8 cellular contexts compared by ENCODE assay signal in the genomic region with DNA sequence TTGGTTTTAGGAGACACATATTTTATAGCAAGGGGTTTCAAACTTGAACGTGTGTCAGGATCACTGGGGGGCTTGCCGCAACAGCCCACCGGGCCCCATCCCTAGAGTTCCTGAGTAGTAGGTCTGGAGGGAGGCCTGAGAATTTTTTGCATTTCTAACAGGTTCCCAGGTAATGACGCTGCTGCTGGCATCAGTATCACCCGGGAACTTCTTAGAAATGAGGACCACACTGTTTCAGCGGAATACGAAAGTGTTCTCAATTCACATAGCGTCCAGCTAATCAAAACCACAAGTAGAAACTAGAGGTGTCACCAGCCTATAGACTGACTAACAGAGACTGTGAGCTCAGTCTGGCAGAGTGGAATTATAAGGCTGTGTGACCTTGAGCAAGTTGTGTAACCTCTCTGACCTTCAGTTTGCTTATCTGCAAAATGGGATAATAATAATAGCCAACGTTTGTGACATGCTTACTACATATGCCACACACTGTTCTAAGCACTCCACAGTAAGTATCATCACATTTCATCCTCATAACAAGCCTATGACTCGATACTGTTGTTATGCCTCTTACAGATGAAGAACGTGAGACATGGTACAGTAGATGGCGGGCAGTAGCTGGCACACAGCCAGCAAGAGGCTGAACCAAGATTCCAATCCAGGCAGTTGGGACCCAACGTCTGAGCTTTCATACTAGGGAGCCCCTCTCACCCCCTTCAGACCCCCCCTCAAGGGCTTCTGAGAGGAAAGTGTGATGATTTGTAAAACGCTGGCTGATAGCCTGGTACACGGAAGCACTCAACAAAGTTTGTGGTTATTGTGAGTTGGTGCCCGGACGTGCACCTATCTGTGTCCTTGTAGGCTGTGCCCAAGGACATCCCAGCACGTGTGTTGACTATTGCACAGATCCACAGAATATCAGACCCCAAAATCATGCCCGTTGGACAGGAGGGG. TPM values are rescaled to one million over a fixed set of nuclear protein-coding genes. Genes with fewer than 3 reads are reported as not detected.
A peak's percentile ranks its signal among the peaks of the same experiment; 100 is the strongest.
DNase-seq lines count a peak whose midpoint lies in the region; ATAC-seq, FAIRE-seq and TF ChIP-seq lines count a peak whose summit lies in the region.

No MANE protein-coding gene starts in this region.

- no peaks in the 10 kb centered on the region for H3K9me1 ChIP-seq in K562 (ENCODE audit: control insufficient read depth, insufficient read depth, low read length)

- intact Hi-C loops in Calu3 (cut with micrococcal nuclease; ENCODE audit: unreplicated experiment) (no loop called here), K562 (cut with micrococcal nuclease) (loop anchor here (2.0 to 10.0 kb wide), 4 partner anchors 33 to 257 kb away; a partner anchor contains a TSS), posterior vena cava (cut with DNase I) (loop anchor here (10.0 kb wide), 3 partner anchors 90 to 260 kb away; a partner anchor contains a TSS)

- H3K9me3 ChIP-seq in T-helper 17 cell (ENCODE audit: control insufficient read depth, low read length, poor library complexity, severe bottlenecking) (no peaks in the 10 kb centered on the region), K562 (replicated peaks; ENCODE audit: control insufficient read depth, insufficient read depth, low read depth, low read length) (no peaks in the 10 kb centered on the region), SJCRH30 (replicated peaks) (no peaks in the 10 kb centered on the region)

- POLR2A ChIA-PET in K562 (lab: Yijun Ruan, JAX) = interaction anchor here (0.6 to 4.2 kb wide), 11 partner anchors 12 to 121 kb away, joined by 3 to 24 read pairs (median 6); no protein-coding TSS in a partner anchor

- H3K4me3 ChIP-seq in K562 (no peak overlapping the region), SJCRH30 (no peak overlapping the region)

- CTCF ChIA-PET in Calu3 (lab: Charles Lee) = interaction anchor here (0.5 to 2.2 kb wide), 8 partner anchors 16 to 123 kb away, joined by 3 to 12 read pairs (median 4); a partner anchor contains a TSS
- CTCF ChIA-PET in K562 (lab: Yijun Ruan, JAX; ENCODE audit: low intra/inter-chr PET ratio) = interaction anchor here (0.6 to 2.1 kb wide), 3 partner anchors 103 to 135 kb away, joined by 3 to 10 read pairs (median 4); a partner anchor contains a TSS

- TF ChIP-seq CTCF in Calu3 (IDR thresholded peaks at IDR 0.05; ENCODE audit: unreplicated experiment) (no peak), K562 (IDR thresholded peaks at IDR 0.05 in 2 of 3, conservative IDR thresholded peaks at IDR 0.05 in 1 of 3; ENCODE audit: insufficient read depth in 2 of 3, low read depth in 1 of 3, low read length in 3 of 3) (no peak)

- H3K36me3 Mint-ChIP-seq in Calu3 (ENCODE audit: insufficient read depth, unreplicated experiment) (peaks cover 6% of the 10 kb centered on the region), T-helper 17 cell (ENCODE audit: low read depth) (no peaks in the 10 kb centered on the region)

- no peaks in the 10 kb centered on the region for H4K20me1 ChIP-seq in K562 (replicated peaks; ENCODE audit: control insufficient read depth, insufficient read depth, low read length)

- H3K27me3 Mint-ChIP-seq in Calu3 (ENCODE audit: unreplicated experiment) (no peaks in the 10 kb centered on the region), T-helper 17 cell (no peaks in the 10 kb centered on the region)

- H3K9me3 Mint-ChIP-seq in Calu3 (ENCODE audit: low read depth, unreplicated experiment) = no peaks in the 10 kb centered on the region

- peak overlapping the region; percentile 88 for H2AFZ ChIP-seq in K562 (ENCODE audit: low read depth, low read length)

- in situ Hi-C loops in K562 (cut with MboI) = loop anchor here (10.0 kb wide), 2 partner anchors 110 to 260 kb away; a partner anchor contains a TSS

- H3K27ac ChIP-seq in K562 (ENCODE audit: extremely low read depth, low read depth, low read length) = peak overlapping the region; percentile 93
- no peak overlapping the region for H3K27ac ChIP-seq in SJCRH30

- TF ChIP-seq EP300 in K562 (IDR thresholded peaks at IDR 0.05; ENCODE audit: low read length) = no peak

- ATAC-seq in T-helper 17 cell (peak; percentile 38), K562 (peak; percentile 2; the same call in 2 of the 3 replicates), GM18519 (IDR thresholded peaks at IDR 0.05; ENCODE audit: low FRiP score, unreplicated experiment) (no peak), GM21737 (IDR thresholded peaks at IDR 0.05; ENCODE audit: unreplicated experiment) (no peak)

- BruUV-seq in Calu3 (replicated peaks; lab: Mats Ljungman, UMichigan) = no TSS peak
- BruUV-seq in K562 (replicated peaks; lab: Mats Ljungman, UMichigan) = no TSS peak

- peaks cover 8% of the 10 kb centered on the region for H3K4me1 Mint-ChIP-seq in Calu3 (ENCODE audit: low read depth, unreplicated experiment)
- H3K4me1 Mint-ChIP-seq in T-helper 17 cell = peaks cover 45% of the 10 kb centered on the region

- H3K27ac Mint-ChIP-seq in Calu3 (ENCODE audit: unreplicated experiment) = no peak overlapping the region
- peak overlapping the region; percentile 100 for H3K27ac Mint-ChIP-seq in T-helper 17 cell

- H3K27me3 ChIP-seq in K562 (ENCODE audit: control insufficient read depth in 2 of 2, insufficient read depth in 2 of 2, low read length in 2 of 2) = no peaks in the 10 kb centered on the region
- no peaks in the 10 kb centered on the region for H3K27me3 ChIP-seq in SJCRH30

- H3K4me1 ChIP-seq in K562 (replicated peaks in 1 of 2; ENCODE audit: control insufficient read depth in 2 of 2, insufficient read depth in 2 of 2, low read length in 2 of 2) (peaks cover 34 to 35% of the 10 kb centered on the region in 2 experiments; a peak in 4 of 5 replicates), SJCRH30 (peaks cover 2% of the 10 kb centered on the region; the same call in 1 of the 2 replicates)

- H3K79me2 ChIP-seq in K562 (ENCODE audit: control insufficient read depth, insufficient read depth, low read length) = no peaks in the 10 kb centered on the region

- TF ChIP-seq RAD21 in K562 (CRISPR knock-in tag; conservative IDR thresholded peaks at IDR 0.05 in 1 of 2, IDR thresholded peaks at IDR 0.05 in 1 of 2) = no peak

- peak overlapping the region; percentile 77 for H3K4me2 ChIP-seq in K562 (ENCODE audit: insufficient read depth, low read length)

- H3K36me3 ChIP-seq in K562 (ENCODE audit: control insufficient read depth, insufficient read depth, low read length) = no peaks in the 10 kb centered on the region
- H3K36me3 ChIP-seq in SJCRH30 = no peaks in the 10 kb centered on the region

- peak overlapping the region; percentile 21 to 75; a peak in 3 of 4 replicates for H3K9ac ChIP-seq in K562 (ENCODE audit: insufficient read depth in 1 of 2, low read depth in 2 of 2, low read length in 2 of 2)

- WGBS in K562 (ENCODE audit: insufficient coverage, low coverage, missing lambda C conversion rate) = 36% methylated on average over 19 of the region's 19 CpGs

- H3K4me3 Mint-ChIP-seq in Calu3 (ENCODE audit: low read depth, unreplicated experiment) = peak overlapping the region; percentile 74
- peak overlapping the region; percentile 95 for H3K4me3 Mint-ChIP-seq in T-helper 17 cell

- no peak for DNase-seq in Calu3
- peak; percentile 39 to 56 (median 42) for DNase-seq in T-helper 17 cell
- no peak for DNase-seq in K562 (ENCODE audit: extremely low read depth in 1 of 4, low spot score in 3 of 4)
- peak; percentile 79 for DNase-seq in posterior vena cava (ENCODE audit: low spot score)
- DNase-seq in SJCRH30 = no peak
- no peak for DNase-seq in RCC 7860 (ENCODE audit: low spot score)

- FAIRE-seq in K562 (lab: Jason Lieb, UNC) (peak; percentile 29), RCC 7860 (lab: Jason Lieb, UNC) (no peak)

- no peak for TF ChIP-seq POLR2A in K562 (conservative IDR thresholded peaks at IDR 0.05)

RNA-seq across cellular contexts. Expression of a gene that starts 4.6 kb away (rescaled TPM):
- total RNA-seq in Calu3 (2022) = 3.6 and 4.4 TPM in 2 replicates
- total RNA-seq in T-helper 17 cell = 100 to 1,000 TPM; 113 to 115 TPM
- 34.7 and 120 TPM in 2 replicates for total RNA-seq in K562 (2011; cell fraction: chromatin; rRNA removed; ENCODE audit: low replicate concordance)
- 149 and 167 TPM in 2 replicates for total RNA-seq in K562 (2011; cell fraction: nucleolus; rRNA removed)
- total RNA-seq in K562 (2011; cell fraction: nucleoplasm; rRNA removed) = 100 and 105 TPM in 2 replicates
- 56.9 and 85.3 TPM in 2 replicates for total RNA-seq in K562 (2014; rRNA removed)
- 28.3 and 42.2 TPM in 2 replicates for total RNA-seq in K562 (2014; rRNA removed; fragmentation: Illumina TruSeq; extraction: Trizol)
- 59.0 and 60.6 TPM in 2 replicates for total RNA-seq in K562 (2015; rRNA removed; fragmentation: Illumina TruSeq; extraction: Trizol)
- total RNA-seq in K562 (2021) = 60.6 and 65.4 TPM in 2 replicates
- 51.0 and 64.1 TPM in 2 replicates for polyA plus RNA-seq in K562 (2011; rRNA removed)
- 80.3 and 166 TPM in 2 replicates for polyA plus RNA-seq in K562 (2011; cell fraction: cytosol; rRNA removed)
- polyA plus RNA-seq in K562 (2011; cell fraction: nucleus; rRNA removed) = 42.4 and 69.3 TPM in 2 replicates
- 53.4 and 87.2 TPM in 2 replicates for polyA plus RNA-seq in K562 (2012)
- polyA plus RNA-seq in K562 (2014; fragmentation: Illumina TruSeq; extraction: Trizol) = 89.4 and 91.6 TPM in 2 replicates
- 10 to 100 TPM; 37.9 to 68.1 TPM for polyA plus RNA-seq in K562 (2014; fragmentation: Nextera tagmentation; extraction: Ambion mirVana)
- polyA plus RNA-seq in K562 (2014; rRNA removed) = 70.5 and 78.0 TPM in 2 replicates
- polyA minus RNA-seq in K562 (2011; rRNA and poly(A)+ RNA removed) = 33.3 and 54.4 TPM in 2 replicates
- 23.3 and 26.8 TPM in 2 replicates for polyA minus RNA-seq in K562 (2011; cell fraction: cytosol; rRNA and poly(A)+ RNA removed)
- polyA minus RNA-seq in K562 (2011; cell fraction: nucleus; rRNA and poly(A)+ RNA removed) = 50.1 and 59.2 TPM in 2 replicates
- total RNA-seq in posterior vena cava = 10 to 100 TPM; 26.7 to 36.4 TPM
- total RNA-seq in SJCRH30 (2014; rRNA removed; shearing (Covaris generic)) = 0.33 and 0.43 TPM in 2 replicates

RNA-seq across cellular contexts. Expression of a gene that starts 26.9 kb away (rescaled TPM):
- total RNA-seq in Calu3 (2022) (0.47 and 0.61 TPM in 2 replicates), T-helper 17 cell (1 to 10 TPM; 1.7 to 3.3 TPM), K562 (2014; rRNA removed) (not detected in 2 replicates), K562 (2014; rRNA removed; fragmentation: Illumina TruSeq; extraction: Trizol) (not detected in 2 replicates), K562 (2015; rRNA removed; fragmentation: Illumina TruSeq; extraction: Trizol) (not detected in 2 replicates), K562 (2021) (0.04 TPM in 1 of 2 replicates, not detected in the other), posterior vena cava (under 1 TPM; 0.29 to 0.69 TPM)
- total RNA-seq in K562 (2011; cell fraction: chromatin; rRNA removed; ENCODE audit: low replicate concordance) = 0.42 and 1.0 TPM in 2 replicates
- 0.26 and 0.67 TPM in 2 replicates for total RNA-seq in K562 (2011; cell fraction: nucleolus; rRNA removed)
- 0.22 TPM in 1 of 2 replicates, not detected in the other for total RNA-seq in K562 (2011; cell fraction: nucleoplasm; rRNA removed)
- polyA plus RNA-seq in K562 (2011; rRNA removed) (not detected in 2 replicates), K562 (2014; fragmentation: Illumina TruSeq; extraction: Trizol) (0.10 and 0.18 TPM in 2 replicates), K562 (2014; fragmentation: Nextera tagmentation; extraction: Ambion mirVana) (under 1 TPM; 0.08 to 0.20 TPM), K562 (2014; rRNA removed) (0.11 and 0.58 TPM in 2 replicates)
- polyA plus RNA-seq in K562 (2011; cell fraction: cytosol; rRNA removed) = 0.12 TPM in 1 of 2 replicates, not detected in the other
- 0.18 and 0.55 TPM in 2 replicates for polyA plus RNA-seq in K562 (2011; cell fraction: nucleus; rRNA removed)
- polyA plus RNA-seq in K562 (2012) = 2.3 and 2.6 TPM in 2 replicates
- polyA minus RNA-seq in K562 (2011; rRNA and poly(A)+ RNA removed) = not detected in 2 replicates
- polyA minus RNA-seq in K562 (2011; cell fraction: cytosol; rRNA and poly(A)+ RNA removed) = not detected in 2 replicates
- polyA minus RNA-seq in K562 (2011; cell fraction: nucleus; rRNA and poly(A)+ RNA removed) = 0.27 and 0.44 TPM in 2 replicates
- 0.12 TPM in 1 of 2 replicates, not detected in the other for total RNA-seq in SJCRH30 (2014; rRNA removed; shearing (Covaris generic))

RNA-seq across cellular contexts. Expression of a gene that starts 52.3 kb away (rescaled TPM):
- total RNA-seq in Calu3 (2022) = not detected in 2 replicates
- total RNA-seq in T-helper 17 cell = under 1 TPM; 0.02 to 0.16 TPM
- 2.2 and 9.7 TPM in 2 replicates for total RNA-seq in K562 (2011; cell fraction: chromatin; rRNA removed; ENCODE audit: low replicate concordance)
- total RNA-seq in K562 (2011; cell fraction: nucleolus; rRNA removed) = 4.7 and 5.7 TPM in 2 replicates
- 2.8 and 3.1 TPM in 2 replicates for total RNA-seq in K562 (2011; cell fraction: nucleoplasm; rRNA removed)
- 1.6 and 1.8 TPM in 2 replicates for total RNA-seq in K562 (2014; rRNA removed)
- total RNA-seq in K562 (2014; rRNA removed; fragmentation: Illumina TruSeq; extraction: Trizol) = 0.73 and 1.4 TPM in 2 replicates
- total RNA-seq in K562 (2015; rRNA removed; fragmentation: Illumina TruSeq; extraction: Trizol) = 0.08 and 0.29 TPM in 2 replicates
- total RNA-seq in K562 (2021) = 1.1 and 1.4 TPM in 2 replicates
- 0.50 and 0.60 TPM in 2 replicates for polyA plus RNA-seq in K562 (2011; rRNA removed)
- polyA plus RNA-seq in K562 (2011; cell fraction: cytosol; rRNA removed) = 0.21 and 0.37 TPM in 2 replicates
- polyA plus RNA-seq in K562 (2011; cell fraction: nucleus; rRNA removed) = 0.91 and 1.9 TPM in 2 replicates
- polyA plus RNA-seq in K562 (2012) = 0.78 and 3.2 TPM in 2 replicates
- polyA plus RNA-seq in K562 (2014; fragmentation: Illumina TruSeq; extraction: Trizol) = 1.9 and 4.6 TPM in 2 replicates
- 1 to 10 TPM; 1.7 to 2.6 TPM for polyA plus RNA-seq in K562 (2014; fragmentation: Nextera tagmentation; extraction: Ambion mirVana)
- polyA plus RNA-seq in K562 (2014; rRNA removed) = 0.54 and 2.1 TPM in 2 replicates
- 1.5 and 2.6 TPM in 2 replicates for polyA minus RNA-seq in K562 (2011; rRNA and poly(A)+ RNA removed)
- polyA minus RNA-seq in K562 (2011; cell fraction: cytosol; rRNA and poly(A)+ RNA removed) = not detected in 2 replicates
- 3.4 and 4.6 TPM in 2 replicates for polyA minus RNA-seq in K562 (2011; cell fraction: nucleus; rRNA and poly(A)+ RNA removed)
- total RNA-seq in posterior vena cava = 1 to 10 TPM in 1 of 2 donors, under 1 TPM in 1; 0.76 to 2.2 TPM
- 12.4 and 14.3 TPM in 2 replicates for total RNA-seq in SJCRH30 (2014; rRNA removed; shearing (Covaris generic))

Comparison
In these comparisons a context has a peak if more than half of its experiments do, and no peak if none do; other contexts are left out.
1. DNase-seq: peak in T-helper 17 cell (3 of 3) and posterior vena cava (single experiment); none in Calu3 (single experiment), K562 (0 of 4), SJCRH30 (0 of 2) and RCC 7860 (single experiment).
2. ATAC-seq: peak in T-helper 17 cell (single experiment) and K562 (single experiment); none in GM18519 (single experiment) and GM21737 (single experiment).